1 cellular context compared by ENCODE assay signal in genomic region chr22:42115420-42115830, GRCh38. TPM values are rescaled to one million over a fixed set of nuclear protein-coding genes. Genes with fewer than 3 reads are reported as not detected.
"Had no signal": no experiment of that assay in that cellular context is flagged by ENCODE, and none has a peak within 500 bp of the region (broad histone marks: within the 10 kb centered on the region; RNA-seq: fewer than 3 reads in every experiment).

No MANE protein-coding gene starts in this region.

RNA-seq across cellular contexts. Expression of gene CYP2D6, which starts 15.2 kb away (rescaled TPM):
- total RNA-seq: RPMI7951 had no signal
